16 cellular contexts compared by ENCODE assay signal in genomic region chr4:134551348-134551747, GRCh38.
DNase-seq lines count a peak whose midpoint lies in the region; FAIRE-seq and TF ChIP-seq lines count a peak whose summit lies in the region.
"Had no signal": no experiment of that assay in that cellular context is flagged by ENCODE, and none has a peak within 500 bp of the region (broad histone marks: within the 10 kb centered on the region; RNA-seq: fewer than 3 reads in every experiment).

No MANE protein-coding gene starts in this region.

- no peaks in the 10 kb centered on the region for H3K23me2 ChIP-seq in H1 (ENCODE audit: low read depth, low read length)

- WGBS in H1 (ENCODE audit: extremely low coverage in 1 of 2, insufficient coverage in 1 of 2, insufficient read length in 1 of 2, insufficient replicate concordance in 2 of 2, low coverage in 1 of 2, low lambda C conversion rate in 2 of 2, missing lambda C conversion rate in 1 of 2), 2 experiments = 35% methylated on average over 2 of the region's 2 CpGs; no CpG with 5 or more reads in 1 of the 2 experiments

- 0 out of 2 replicates have a peak overlapping the region, but pooled peaks have one; percentile 51 for H3K18ac ChIP-seq in H1 (ENCODE audit: extremely low read depth, low read length)

- no peak overlapping the region for H3K14ac ChIP-seq in H1 (ENCODE audit: insufficient read length)

- no peak overlapping the region for H2BK15ac ChIP-seq in H1 (ENCODE audit: low read length)

- DNase-seq in H1 (ENCODE audit: low read depth in 1 of 2, low spot score in 2 of 2) (no peak), ecto neural progenitor cell (ENCODE audit: low spot score) (no peak), uterus (no peak)
- no peak for DNase-seq in stimulated activated naive CD4-positive, alpha-beta T cell treated with Interleukin-2 at 50 U/mL for 16 hours (lab: John Stamatoyannopoulos, UW)
- DNase-seq: C1 segment of cervical spinal cord; Calu3; CD4-positive, alpha-beta memory T cell; COR-L47; DMS153; DND-41; HFFc6 had no signal

- TF ChIP-seq RAD21 in H1 (IDR thresholded peaks at IDR 0.05 in 1 of 2, conservative IDR thresholded peaks at IDR 0.05 in 1 of 2; ENCODE audit: low read depth in 2 of 2, low read length in 2 of 2) = no peak

- intact Hi-C loops in uterus (cut with DNase I; ENCODE audit: low total_unique reads) = no loop called here

- H3K4me1 ChIP-seq in HUES48 (ENCODE audit: control insufficient read depth, insufficient read depth, low read length) (peaks cover 28% of the 10 kb centered on the region), H1 (replicated peaks in 1 of 4; ENCODE audit: control insufficient read depth in 3 of 4, insufficient read depth in 4 of 4, low read length in 3 of 4) (peaks cover 0 to 6% (median 3%) of the 10 kb centered on the region in 4 experiments; a peak in 2 of 7 replicates), iPS-18a (ENCODE audit: control insufficient read depth, low read depth, low read length) (peaks cover 27% of the 10 kb centered on the region), uterus (no peaks in the 10 kb centered on the region)
- H3K4me1 ChIP-seq: HAP-1 had no signal

- no peaks in the 10 kb centered on the region for H3K79me1 ChIP-seq in H1 (ENCODE audit: low read depth, low read length)

- no peak for TF ChIP-seq EP300 in H1 (IDR thresholded peaks at IDR 0.05; ENCODE audit: borderline replicate concordance in 1 of 2, low read depth in 2 of 2, low read length in 2 of 2)

- H3K9ac ChIP-seq in HUES48 (ENCODE audit: low read depth, low read length) (no peak overlapping the region), H1 (replicated peaks in 1 of 4; ENCODE audit: extremely low read depth in 1 of 4, low read depth in 3 of 4, low read length in 3 of 4) (no peak overlapping the region), iPS-18a (ENCODE audit: low read length) (no peak overlapping the region)

- H3K27me3 ChIP-seq in HUES48 (ENCODE audit: control insufficient read depth, insufficient read depth, low read length) (no peaks in the 10 kb centered on the region), H1 (replicated peaks in 1 of 4; ENCODE audit: control insufficient read depth in 3 of 4, extremely low read depth in 1 of 4, insufficient read depth in 3 of 4, low read length in 3 of 4) (peaks cover 0 to 2% (median 0%) of the 10 kb centered on the region in 4 experiments; a peak in 1 of 7 replicates), iPS-18a (ENCODE audit: control insufficient read depth, insufficient read depth, low read length) (no peaks in the 10 kb centered on the region), uterus (no peaks in the 10 kb centered on the region)

- H4K8ac ChIP-seq in H1 (ENCODE audit: extremely low read depth, insufficient read depth, low read length) = no peak overlapping the region

- H3K27ac ChIP-seq in HUES48 (ENCODE audit: low read depth, low read length) (peak overlapping the region; percentile 7), H1 (ENCODE audit: low read depth, low read length) (no peak overlapping the region), iPS-18a (ENCODE audit: low read length) (no peak overlapping the region), uterus (no peak overlapping the region)

- peak; percentile 13 for FAIRE-seq in H1 (lab: Jason Lieb, UNC)
- FAIRE-seq: G401.6, GM12892 had no signal

- H4K20me1 ChIP-seq in H1 (replicated peaks in 1 of 2; ENCODE audit: control insufficient read depth in 1 of 2, insufficient read depth in 2 of 2, low read length in 2 of 2) = no peaks in the 10 kb centered on the region

- no peak overlapping the region for H3K56ac ChIP-seq in H1 (replicated peaks; ENCODE audit: insufficient read length, low read depth, low read length)

- no peak overlapping the region for H2AK5ac ChIP-seq in H1 (ENCODE audit: low read depth, low read length)

- H2BK12ac ChIP-seq in H1 (ENCODE audit: low read depth, low read length) = 0 out of 2 replicates have a peak overlapping the region, but pooled peaks have one; percentile 1

- peak overlapping the region; percentile 64; the same call in 1 of the 2 replicates for H2BK5ac ChIP-seq in H1 (ENCODE audit: low read depth, low read length)

- POLR2A ChIA-PET in H1 (lab: Charles Lee; ENCODE audit: partially characterized antibody) = no interaction called here

- peak overlapping the region; percentile 76 for H2BK120ac ChIP-seq in H1 (replicated peaks; ENCODE audit: low read depth, low read length)

- H3K4me3 ChIP-seq in HUES48 (ENCODE audit: low read depth, low read length) = 0 out of 2 replicates have a peak overlapping the region, but pooled peaks have one; percentile 3
- peak overlapping the region in 1 of 4 experiments; percentile 24; a peak in 1 of 8 replicates for H3K4me3 ChIP-seq in H1 (ENCODE audit: extremely low read depth in 1 of 4, insufficient read depth in 2 of 4, low read depth in 3 of 4, low read length in 4 of 4)
- peak overlapping the region; percentile 26 for H3K4me3 ChIP-seq in iPS-18a (ENCODE audit: low read length)
- H3K4me3 ChIP-seq in uterus = no peak overlapping the region
- H3K4me3 ChIP-seq: HAP-1 had no signal

- H3K23ac ChIP-seq in H1 (ENCODE audit: insufficient read length) = no peak overlapping the region

- H3K4ac ChIP-seq in H1 (replicated peaks; ENCODE audit: insufficient read length, low read depth, low read length) = no peak overlapping the region

- no peaks in the 10 kb centered on the region; the same call in 1 of the 2 replicates for H3K36me3 ChIP-seq in HUES48 (ENCODE audit: control insufficient read depth, insufficient read depth, low read length)
- peaks cover 0 to 5% (median 0%) of the 10 kb centered on the region in 4 experiments; a peak in 2 of 8 replicates for H3K36me3 ChIP-seq in H1 (ENCODE audit: control insufficient read depth in 2 of 4, insufficient read depth in 4 of 4, low read length in 3 of 4)
- H3K36me3 ChIP-seq in iPS-18a (ENCODE audit: control insufficient read depth, low read depth, low read length) = no peaks in the 10 kb centered on the region
- H3K36me3 ChIP-seq in uterus = no peaks in the 10 kb centered on the region
- H3K36me3 ChIP-seq: HAP-1 had no signal

- peak overlapping the region; percentile 15 for H4K5ac ChIP-seq in H1 (ENCODE audit: insufficient read length, low read depth, low read length)

- peak overlapping the region; percentile 72 for H4K91ac ChIP-seq in H1 (replicated peaks; ENCODE audit: insufficient read length, low read length)

- no peak overlapping the region for H2AFZ ChIP-seq in H1 (ENCODE audit: low read length)

- TF ChIP-seq CTCF in H1 (IDR thresholded peaks at IDR 0.05; ENCODE audit: control extremely low read depth in 1 of 3, insufficient read depth in 1 of 3, low read depth in 1 of 3, low read length in 3 of 3) = no peak
- TF ChIP-seq CTCF in uterus (IDR thresholded peaks at IDR 0.05) = no peak

- TF ChIP-seq POLR2A in H1 (IDR thresholded peaks at IDR 0.05; ENCODE audit: control extremely low read depth in 1 of 2, low read depth in 2 of 2, low read length in 2 of 2) = no peak
- no peak for TF ChIP-seq POLR2A in uterus (IDR thresholded peaks at IDR 0.05)

- no peak overlapping the region for H2BK20ac ChIP-seq in H1 (ENCODE audit: low read length)

- no peaks in the 10 kb centered on the region for H3K79me2 ChIP-seq in H1 (ENCODE audit: control insufficient read depth in 1 of 2, insufficient read depth in 2 of 2, low read length in 2 of 2)

- CTCF ChIA-PET in H1 (lab: Charles Lee; ENCODE audit: partially characterized antibody) = no interaction called here

- H3K4me2 ChIP-seq in H1 (ENCODE audit: insufficient read depth in 1 of 2, low read depth in 2 of 2, low read length in 2 of 2) = 0 out of 4 replicates have a peak overlapping the region, but pooled peaks have one; percentile 21 to 22

- peaks cover 22% of the 10 kb centered on the region for H3K9me3 ChIP-seq in HUES48 (ENCODE audit: control insufficient read depth, insufficient read depth, low read length)
- H3K9me3 ChIP-seq in H1 (ENCODE audit: insufficient read depth in 2 of 2, low read depth in 1 of 2, low read length in 1 of 2) = peaks cover 1 to 9% of the 10 kb centered on the region in 2 experiments
- peaks cover 11% of the 10 kb centered on the region for H3K9me3 ChIP-seq in iPS-18a (ENCODE audit: control insufficient read depth, low read depth, low read length)
- peaks cover 0 to 4% of the 10 kb centered on the region in 2 donors for H3K9me3 ChIP-seq in uterus
- H3K9me3 ChIP-seq: HAP-1 had no signal

TF ChIP-seq in H1, 55 proteins besides CTCF, POLR2A, EP300 and RAD21 (continues in another document):
- TF ChIP-seq JUND (IDR thresholded peaks at IDR 0.05; ENCODE audit: low read length) (no peak), BACH1 (IDR thresholded peaks at IDR 0.05; ENCODE audit: low read length) (no peak), SP2 (IDR thresholded peaks at IDR 0.05; ENCODE audit: low read length) (no peak), ZNF274 (IDR thresholded peaks at IDR 0.05; ENCODE audit: borderline replicate concordance, extremely low read depth, low read length) (no peak), SIX5 (IDR thresholded peaks at IDR 0.05; ENCODE audit: low read depth, low read length) (no peak), YY1 (IDR thresholded peaks at IDR 0.05; ENCODE audit: low read depth, low read length) (no peak), SIRT6 (IDR thresholded peaks at IDR 0.05; ENCODE audit: low read length) (no peak), JUN (IDR thresholded peaks at IDR 0.05; ENCODE audit: low read depth, low read length) (no peak), CREB1 (IDR thresholded peaks at IDR 0.05) (no peak)

Comparison
In these comparisons a context has a peak if more than half of its experiments do, and no peak if none do; other contexts are left out.
1. H3K4me3 ChIP-seq: peak in HUES48 (single experiment) and iPS-18a (single experiment); none in uterus (0 of 2).